ENCODE assay signal across 22 cellular contexts in genomic region chr10:70853031-70853430, GRCh38. TPM values are rescaled to one million over a fixed set of nuclear protein-coding genes. Genes with fewer than 3 reads are reported as not detected.
A peak's percentile ranks its signal among the peaks of the same experiment; 100 is the strongest.
DNase-seq lines count a peak whose midpoint lies in the region; ATAC-seq, FAIRE-seq and TF ChIP-seq lines count a peak whose summit lies in the region.
"Had no signal": no experiment of that assay in that cellular context is flagged by ENCODE, and none has a peak within 500 bp of the region (broad histone marks: within the 10 kb centered on the region; RNA-seq: fewer than 3 reads in every experiment).

No MANE protein-coding gene starts in this region.

- H4K20me1 ChIP-seq in HepG2 (ENCODE audit: insufficient read depth, low read length), result no peaks in the 10 kb centered on the region
- no peaks in the 10 kb centered on the region for H4K20me1 ChIP-seq in astrocyte (ENCODE audit: insufficient read depth, low read length)
- H4K20me1 ChIP-seq in keratinocyte (ENCODE audit: control insufficient read depth, extremely low read depth, insufficient read depth, low read length), result no peaks in the 10 kb centered on the region

- DNase-seq in HepG2 (ENCODE audit: low spot score), result no peak
- no peak for DNase-seq in right lobe of liver
- DNase-seq in astrocyte (ENCODE audit: low read depth), result no peak
- DNase-seq in keratinocyte (ENCODE audit: low read depth, low spot score), result no peak
- no peak for DNase-seq in activated naive CD8-positive, alpha-beta T cell treated with anti-CD3 and anti-CD28 coated beads, Interleukin-2, amount 50 U/mL, for 24 hours
- DNase-seq in activated CD8-positive, alpha-beta memory T cell treated with anti-CD3 and anti-CD28 coated beads, Interleukin-2, amount 50 U/mL, for 4 hours, result no peak
- DNase-seq: CD4-positive, alpha-beta T cell; COR-L47; DMS 273 treated with DMSO at 0.1 percent for 48 hours; DMS79 treated with DMSO at 0.1 percent for 48 hours; MM.1S; NCI-H1048; NCI-H1417 treated with DMSO at 0.1 percent for 48 hours; NCI-H187; NCI-H446 treated with DMSO at 0.1 percent for 48 hours; NCI-H526 treated with DMSO at 0.1 percent for 48 hours; RPMI8226; SHP77 treated with DMSO at 0.1 percent for 48 hours; SK-N-SH had no signal

- H3K4me1 ChIP-seq in HepG2 (ENCODE audit: insufficient read depth, low read length) (peaks cover 61% of the 10 kb centered on the region), right lobe of liver (peaks cover 0 to 47% (median 15%) of the 10 kb centered on the region in 4 donors), astrocyte (ENCODE audit: insufficient read depth, low read length) (peaks cover 14% of the 10 kb centered on the region), keratinocyte (ENCODE audit: control insufficient read depth, extremely low read depth, insufficient read depth, low read length) (peaks cover 18% of the 10 kb centered on the region)

- no peak for TF ChIP-seq EP300 in HepG2 (IDR thresholded peaks at IDR 0.05; ENCODE audit: low read depth in 2 of 2, low read length in 2 of 2)
- no peak for TF ChIP-seq EP300 in HepG2 (CRISPR knock-in tag; IDR thresholded peaks at IDR 0.05; ENCODE audit: borderline replicate concordance)

- TF ChIP-seq POLR2A in HepG2 (IDR thresholded peaks at IDR 0.05; ENCODE audit: insufficient read depth in 1 of 2, low read depth in 2 of 2, low read length in 2 of 2), result no peak
- TF ChIP-seq POLR2A in right lobe of liver (IDR thresholded peaks at IDR 0.05), result no peak

- peaks cover 36% of the 10 kb centered on the region for H3K4me1 Mint-ChIP-seq in astrocyte (ENCODE audit: low read depth, unreplicated experiment)
- peaks cover 26% of the 10 kb centered on the region for H3K4me1 Mint-ChIP-seq in activated naive CD8-positive, alpha-beta T cell treated with anti-CD3 and anti-CD28 coated beads, Interleukin-2, amount 50 U/mL, for 24 hours

- peak overlapping the region; percentile 2 for H3K4me3 Mint-ChIP-seq in astrocyte (ENCODE audit: unreplicated experiment)
- H3K4me3 Mint-ChIP-seq in activated naive CD8-positive, alpha-beta T cell treated with anti-CD3 and anti-CD28 coated beads, Interleukin-2, amount 50 U/mL, for 24 hours, result no peak overlapping the region
- H3K4me3 Mint-ChIP-seq: CD4-positive, alpha-beta T cell had no signal

- no peaks in the 10 kb centered on the region for H3K9me3 Mint-ChIP-seq in astrocyte (ENCODE audit: unreplicated experiment)
- no peaks in the 10 kb centered on the region for H3K9me3 Mint-ChIP-seq in activated naive CD8-positive, alpha-beta T cell treated with anti-CD3 and anti-CD28 coated beads, Interleukin-2, amount 50 U/mL, for 24 hours
- H3K9me3 Mint-ChIP-seq: CD4-positive, alpha-beta T cell had no signal

- H3K36me3 ChIP-seq in HepG2 (replicated peaks in 1 of 2; ENCODE audit: control insufficient read depth in 1 of 2, insufficient read depth in 2 of 2, low read length in 2 of 2) (peaks cover 3 to 29% of the 10 kb centered on the region in 2 experiments; a peak in 4 of 5 replicates), right lobe of liver (peaks cover 0 to 14% (median 4%) of the 10 kb centered on the region in 4 donors), astrocyte (ENCODE audit: insufficient read depth, low read length) (peaks cover 33% of the 10 kb centered on the region), keratinocyte (ENCODE audit: control insufficient read depth in 2 of 2, extremely low read depth in 1 of 2, insufficient read depth in 2 of 2, low read length in 2 of 2) (peaks cover 16 to 19% of the 10 kb centered on the region in 2 experiments)

- no peak for TF ChIP-seq RAD21 in HepG2 (CRISPR knock-in tag; IDR thresholded peaks at IDR 0.05)

- CTCF ChIA-PET in HepG2 (lab: Yijun Ruan, JAX; ENCODE audit: low intra/inter-chr PET ratio, low total read pairs), result no interaction called here

- peak overlapping the region; percentile 61 for H3K27ac ChIP-seq in HepG2 (ENCODE audit: extremely low read length, insufficient read depth, low read length)
- H3K27ac ChIP-seq in right lobe of liver, result peak overlapping the region in 1 of 3 donors; percentile 73
- H3K27ac ChIP-seq in astrocyte (ENCODE audit: low read depth, low read length), result no peak overlapping the region
- H3K27ac ChIP-seq in keratinocyte (ENCODE audit: control insufficient read depth, insufficient read depth, low read length), result no peak overlapping the region

- dilution Hi-C loops in keratinocyte (cut with MboI; ENCODE audit: extremely low pct_ligation_motif_present, low sequenced_read_pairs), result no loop called here

- H3K27me3 Mint-ChIP-seq in astrocyte (ENCODE audit: low read depth, unreplicated experiment), result no peaks in the 10 kb centered on the region
- H3K27me3 Mint-ChIP-seq in activated naive CD8-positive, alpha-beta T cell treated with anti-CD3 and anti-CD28 coated beads, Interleukin-2, amount 50 U/mL, for 24 hours, result no peaks in the 10 kb centered on the region
- H3K27me3 Mint-ChIP-seq: CD4-positive, alpha-beta T cell had no signal

- TF ChIP-seq CTCF in HepG2 (CRISPR knock-in tag; IDR thresholded peaks at IDR 0.05), result no peak
- TF ChIP-seq CTCF in right lobe of liver (IDR thresholded peaks at IDR 0.05), result no peak
- no peak for TF ChIP-seq CTCF in astrocyte (IDR thresholded peaks at IDR 0.05; ENCODE audit: insufficient read depth, low read depth, low read length)
- TF ChIP-seq CTCF in keratinocyte (optimal IDR thresholded peaks at IDR 0.05 in 1 of 3, IDR thresholded peaks at IDR 0.05 in 1 of 3, conservative IDR thresholded peaks at IDR 0.05 in 1 of 3; ENCODE audit: extremely low read depth in 1 of 3, insufficient read depth in 2 of 3, low read length in 3 of 3), result no peak

- H3K27ac Mint-ChIP-seq in astrocyte (ENCODE audit: unreplicated experiment), result peak overlapping the region; percentile 28
- H3K27ac Mint-ChIP-seq in activated naive CD8-positive, alpha-beta T cell treated with anti-CD3 and anti-CD28 coated beads, Interleukin-2, amount 50 U/mL, for 24 hours, result no peak overlapping the region
- H3K27ac Mint-ChIP-seq: CD4-positive, alpha-beta T cell had no signal

- no peaks in the 10 kb centered on the region for H3K9me3 ChIP-seq in HepG2 (ENCODE audit: low read length)
- H3K9me3 ChIP-seq in right lobe of liver, result no peaks in the 10 kb centered on the region
- no peaks in the 10 kb centered on the region for H3K9me3 ChIP-seq in astrocyte (ENCODE audit: insufficient read depth, low read depth, low read length)
- H3K9me3 ChIP-seq in keratinocyte (ENCODE audit: control insufficient read depth, low read depth, low read length), result no peaks in the 10 kb centered on the region
- H3K9me3 ChIP-seq: SK-N-SH had no signal

- H3K27me3 ChIP-seq in HepG2 (ENCODE audit: control insufficient read depth in 1 of 2, insufficient read depth in 2 of 2, low read length in 2 of 2), result no peaks in the 10 kb centered on the region
- H3K27me3 ChIP-seq in right lobe of liver, result no peaks in the 10 kb centered on the region
- H3K27me3 ChIP-seq in astrocyte (ENCODE audit: insufficient read depth, low read length), result no peaks in the 10 kb centered on the region
- no peaks in the 10 kb centered on the region for H3K27me3 ChIP-seq in keratinocyte (ENCODE audit: control insufficient read depth, extremely low read depth, insufficient read depth, low read length)

- H3K4me2 ChIP-seq in HepG2 (ENCODE audit: low read depth, low read length) (no peak overlapping the region), astrocyte (ENCODE audit: low read length) (no peak overlapping the region), keratinocyte (ENCODE audit: control insufficient read depth, extremely low read depth, insufficient read depth, low read depth, low read length) (peak overlapping the region; percentile 11)
- H3K4me2 ChIP-seq: SK-N-SH had no signal

- H3K9ac ChIP-seq in HepG2 (ENCODE audit: insufficient read depth, low read depth, low read length) (no peak overlapping the region), astrocyte (ENCODE audit: low read length) (no peak overlapping the region), keratinocyte (ENCODE audit: control insufficient read depth, extremely low read depth, insufficient read depth, low read length) (no peak overlapping the region)
- H3K9ac ChIP-seq: SK-N-SH had no signal

- H3K79me2 ChIP-seq in HepG2 (ENCODE audit: insufficient read depth, low read length) (no peaks in the 10 kb centered on the region), astrocyte (ENCODE audit: insufficient read depth, low read length) (peaks cover 6% of the 10 kb centered on the region), keratinocyte (ENCODE audit: control insufficient read depth, insufficient read depth, low read length) (no peaks in the 10 kb centered on the region)

- peaks cover 30% of the 10 kb centered on the region for H3K36me3 Mint-ChIP-seq in astrocyte (ENCODE audit: low read depth, unreplicated experiment)
- H3K36me3 Mint-ChIP-seq in activated naive CD8-positive, alpha-beta T cell treated with anti-CD3 and anti-CD28 coated beads, Interleukin-2, amount 50 U/mL, for 24 hours (ENCODE audit: low read depth), result peaks cover 53% of the 10 kb centered on the region

- no peak overlapping the region for H3K4me3 ChIP-seq in HepG2 (replicated peaks in 1 of 3; ENCODE audit: insufficient read depth in 1 of 3, low read depth in 2 of 3, low read length in 3 of 3)
- no peak overlapping the region for H3K4me3 ChIP-seq in right lobe of liver
- no peak overlapping the region for H3K4me3 ChIP-seq in astrocyte (ENCODE audit: insufficient read depth, low read depth, low read length)
- H3K4me3 ChIP-seq in keratinocyte (ENCODE audit: control insufficient read depth in 2 of 3, extremely low read depth in 1 of 3, insufficient read depth in 2 of 3, low read depth in 1 of 3, low read length in 3 of 3), result no peak overlapping the region
- H3K4me3 ChIP-seq: K562 had no signal

- 95% methylated on average over 4 of the region's 4 CpGs for WGBS in HepG2 (ENCODE audit: low lambda C conversion rate)
- 79% methylated on average over 4 of the region's 4 CpGs for WGBS in right lobe of liver (ENCODE audit: insufficient coverage, low coverage, low lambda C conversion rate, missing lambda C conversion rate)

- H3K9me1 ChIP-seq in keratinocyte (ENCODE audit: control insufficient read depth, extremely low read depth, insufficient read depth, low read length), result no peaks in the 10 kb centered on the region

- POLR2A ChIA-PET in HepG2 (lab: Yijun Ruan, JAX), result no interaction called here

- ATAC-seq in HepG2, result no peak
- no peak for ATAC-seq in right lobe of liver
- ATAC-seq in activated naive CD8-positive, alpha-beta T cell treated with anti-CD3 and anti-CD28 coated beads, Interleukin-2, amount 50 U/mL, for 24 hours, result no peak
- no peak for ATAC-seq in GM19452 (IDR thresholded peaks at IDR 0.05; ENCODE audit: unreplicated experiment)
- ATAC-seq: K562 had no signal

- H2AFZ ChIP-seq in HepG2 (ENCODE audit: low read length), result no peak overlapping the region
- H2AFZ ChIP-seq in astrocyte (ENCODE audit: low read depth, low read length), result no peak overlapping the region
- no peak overlapping the region for H2AFZ ChIP-seq in keratinocyte (ENCODE audit: control insufficient read depth, low read length)

- BruUV-seq in HepG2 (replicated peaks; lab: Mats Ljungman, UMichigan), result no TSS peak

- in situ Hi-C loops in HepG2 (cut with HindIII; ENCODE audit: extremely low pct_ligation_motif_present, low pct_unique_long_range_greater_than_20kb), result no loop called here

- no peak for FAIRE-seq in HepG2 (lab: Jason Lieb, UNC)
- no peak for FAIRE-seq in astrocyte (lab: Jason Lieb, UNC)
- no peak for FAIRE-seq in keratinocyte (lab: Jason Lieb, UNC)
- FAIRE-seq: H54, K562 had no signal

- intact Hi-C loops in HepG2 (cut with micrococcal nuclease; ENCODE audit: unreplicated experiment), result loop anchor here (2.0 kb wide), 2 partner anchors 18 to 36 kb away; no protein-coding TSS in a partner anchor
- intact Hi-C loops in right lobe of liver (cut with DNase I), result no loop called here

RNA-seq across cellular contexts. Expression of gene PCBD1, which starts 35.3 kb away (rescaled TPM):
- total RNA-seq in HepG2 (2016; rRNA removed; fragmentation: Illumina TruSeq; extraction: Trizol) (168 and 177 TPM in 2 replicates), right lobe of liver (100 to 1,000 TPM; 165 to 375 (median 230) TPM), astrocyte (48.5 and 54.6 TPM in 2 replicates)
- 166 and 201 TPM in 2 replicates for total RNA-seq in HepG2 (2016; cell fraction: cytosol; rRNA removed; fragmentation: Illumina TruSeq; extraction: Trizol; ENCODE audit: low read depth)
- 178 and 182 TPM in 2 replicates for total RNA-seq in HepG2 (2016; cell fraction: insoluble cytoplasmic fraction; rRNA removed; fragmentation: Illumina TruSeq; extraction: Trizol)
- 211 and 254 TPM in 2 replicates for total RNA-seq in HepG2 (2016; cell fraction: membrane; rRNA removed; fragmentation: Illumina TruSeq; extraction: Trizol)
- 58.9 and 64.6 TPM in 2 replicates for total RNA-seq in HepG2 (2016; cell fraction: nucleus; rRNA removed; fragmentation: Illumina TruSeq; extraction: Trizol)
- polyA plus RNA-seq in HepG2 (2011; rRNA removed) (95.3 and 98.9 TPM in 2 replicates), keratinocyte (41.5 to 59.3 TPM (median 43.5 TPM) in 3 replicates)
- 107 and 123 TPM in 2 replicates for polyA plus RNA-seq in HepG2 (2011; cell fraction: cytosol; rRNA removed)
- polyA plus RNA-seq in HepG2 (2011; cell fraction: nucleus; rRNA removed), result 40.3 and 45.6 TPM in 2 replicates
- 117 and 152 TPM in 2 replicates for polyA plus RNA-seq in HepG2 (2012)
- polyA plus RNA-seq in HepG2 (2016; cell fraction: cytosol; fragmentation: Illumina TruSeq; extraction: Trizol; ENCODE audit: low read depth), result 235 and 300 TPM in 2 replicates
- polyA plus RNA-seq in HepG2 (2016; cell fraction: insoluble cytoplasmic fraction; fragmentation: Illumina TruSeq; extraction: Trizol; ENCODE audit: low read depth), result 237 and 249 TPM in 2 replicates
- 271 and 309 TPM in 2 replicates for polyA plus RNA-seq in HepG2 (2016; cell fraction: membrane; fragmentation: Illumina TruSeq; extraction: Trizol; ENCODE audit: low read depth)
- 131 and 135 TPM in 2 replicates for polyA plus RNA-seq in HepG2 (2016; cell fraction: nucleus; fragmentation: Illumina TruSeq; extraction: Trizol; ENCODE audit: insufficient read depth, low read depth)
- polyA minus RNA-seq in HepG2 (2011; rRNA and poly(A)+ RNA removed; ENCODE audit: low replicate concordance), result 47.4 and 68.6 TPM in 2 replicates
- 36.4 and 44.0 TPM in 2 replicates for polyA minus RNA-seq in HepG2 (2011; cell fraction: cytosol; rRNA and poly(A)+ RNA removed)
- 21.6 and 28.6 TPM in 2 replicates for polyA minus RNA-seq in HepG2 (2011; cell fraction: nucleus; rRNA and poly(A)+ RNA removed)
- polyA plus RNA-seq in keratinocyte (2011; ENCODE audit: low read depth), result 5.8 TPM
- 74.4 and 77.2 TPM in 2 replicates for polyA plus RNA-seq in keratinocyte (2011; cell fraction: cytosol; rRNA removed)
- 21.5 and 22.9 TPM in 2 replicates for polyA plus RNA-seq in keratinocyte (2011; cell fraction: nucleus; rRNA removed)
- polyA plus RNA-seq in keratinocyte (2012; ENCODE audit: low replicate concordance), result 55.1 and 58.5 TPM in 2 replicates
- polyA minus RNA-seq in keratinocyte, result 21.5 to 29.7 TPM (median 28.0 TPM) in 3 replicates
- 37.0 TPM for polyA minus RNA-seq in keratinocyte (2011; cell fraction: cytosol; rRNA and poly(A)+ RNA removed)
- 4.3 and 11.2 TPM in 2 replicates for polyA minus RNA-seq in keratinocyte (2011; cell fraction: nucleus; rRNA and poly(A)+ RNA removed)

RNA-seq across cellular contexts. Expression of gene SGPL1, which starts 37.3 kb away (rescaled TPM):
- total RNA-seq in HepG2 (2016; rRNA removed; fragmentation: Illumina TruSeq; extraction: Trizol), result 19.0 and 25.0 TPM in 2 replicates
- total RNA-seq in HepG2 (2016; cell fraction: cytosol; rRNA removed; fragmentation: Illumina TruSeq; extraction: Trizol; ENCODE audit: low read depth), result 12.3 and 14.8 TPM in 2 replicates
- 14.5 and 23.0 TPM in 2 replicates for total RNA-seq in HepG2 (2016; cell fraction: insoluble cytoplasmic fraction; rRNA removed; fragmentation: Illumina TruSeq; extraction: Trizol)
- 15.7 and 16.0 TPM in 2 replicates for total RNA-seq in HepG2 (2016; cell fraction: membrane; rRNA removed; fragmentation: Illumina TruSeq; extraction: Trizol)
- 26.9 and 32.2 TPM in 2 replicates for total RNA-seq in HepG2 (2016; cell fraction: nucleus; rRNA removed; fragmentation: Illumina TruSeq; extraction: Trizol)
- polyA plus RNA-seq in HepG2 (2011; rRNA removed), result 15.7 and 17.6 TPM in 2 replicates
- 9.8 and 13.8 TPM in 2 replicates for polyA plus RNA-seq in HepG2 (2011; cell fraction: cytosol; rRNA removed)
- polyA plus RNA-seq in HepG2 (2011; cell fraction: nucleus; rRNA removed), result 13.8 and 17.5 TPM in 2 replicates
- 11.1 and 12.6 TPM in 2 replicates for polyA plus RNA-seq in HepG2 (2012)
- 2.8 and 3.4 TPM in 2 replicates for polyA plus RNA-seq in HepG2 (2016; cell fraction: cytosol; fragmentation: Illumina TruSeq; extraction: Trizol; ENCODE audit: low read depth)
- 10.4 TPM in 2 replicates for polyA plus RNA-seq in HepG2 (2016; cell fraction: insoluble cytoplasmic fraction; fragmentation: Illumina TruSeq; extraction: Trizol; ENCODE audit: low read depth)
- polyA plus RNA-seq in HepG2 (2016; cell fraction: membrane; fragmentation: Illumina TruSeq; extraction: Trizol; ENCODE audit: low read depth), result 5.2 and 6.0 TPM in 2 replicates
- 32.2 and 33.8 TPM in 2 replicates for polyA plus RNA-seq in HepG2 (2016; cell fraction: nucleus; fragmentation: Illumina TruSeq; extraction: Trizol; ENCODE audit: insufficient read depth, low read depth)
- polyA minus RNA-seq in HepG2 (2011; rRNA and poly(A)+ RNA removed; ENCODE audit: low replicate concordance), result 32.9 and 47.1 TPM in 2 replicates
- polyA minus RNA-seq in HepG2 (2011; cell fraction: cytosol; rRNA and poly(A)+ RNA removed), result 17.3 and 21.5 TPM in 2 replicates
- 37.6 and 39.2 TPM in 2 replicates for polyA minus RNA-seq in HepG2 (2011; cell fraction: nucleus; rRNA and poly(A)+ RNA removed)
- 10 to 100 TPM; 33.2 to 50.1 (median 38.0) TPM for total RNA-seq in right lobe of liver
- total RNA-seq in astrocyte, result 101 and 108 TPM in 2 replicates
- 27.3 to 44.1 TPM (median 31.4 TPM) in 3 replicates for polyA plus RNA-seq in keratinocyte
- 32.4 TPM for polyA plus RNA-seq in keratinocyte (2011; ENCODE audit: low read depth)
- 17.9 and 24.7 TPM in 2 replicates for polyA plus RNA-seq in keratinocyte (2011; cell fraction: cytosol; rRNA removed)
- polyA plus RNA-seq in keratinocyte (2011; cell fraction: nucleus; rRNA removed), result 56.4 and 67.1 TPM in 2 replicates
- 29.2 and 29.9 TPM in 2 replicates for polyA plus RNA-seq in keratinocyte (2012; ENCODE audit: low replicate concordance)
- polyA minus RNA-seq in keratinocyte, result 43.9 to 82.3 TPM (median 66.8 TPM) in 3 replicates
- polyA minus RNA-seq in keratinocyte (2011; cell fraction: cytosol; rRNA and poly(A)+ RNA removed), result 35.3 TPM
- 69.0 and 110 TPM in 2 replicates for polyA minus RNA-seq in keratinocyte (2011; cell fraction: nucleus; rRNA and poly(A)+ RNA removed)
